15 cellular contexts compared by ENCODE assay signal in the genomic region with DNA sequence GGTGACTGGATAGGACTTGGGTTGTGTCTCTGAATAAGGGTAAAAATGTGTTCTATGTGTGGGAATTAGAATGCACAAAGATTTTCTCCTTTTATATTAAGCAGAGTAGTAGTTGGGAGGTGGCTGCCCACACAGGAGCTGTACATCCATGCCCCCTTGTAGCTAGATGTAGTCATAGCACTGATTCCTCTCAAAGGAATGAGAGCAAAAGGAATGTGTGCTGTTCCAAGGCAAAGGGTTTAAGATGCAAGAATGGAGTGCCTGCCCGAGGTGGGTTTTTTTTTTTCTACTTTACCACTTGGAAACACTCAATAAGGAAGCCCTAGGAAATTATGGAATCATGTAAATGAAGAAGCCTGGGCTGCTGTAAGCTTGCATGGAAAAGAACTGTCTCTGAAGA.
DNase-seq lines count a peak whose midpoint lies in the region; ATAC-seq and TF ChIP-seq lines count a peak whose summit lies in the region.
"Had no signal": no experiment of that assay in that cellular context is flagged by ENCODE, and none has a peak within 500 bp of the region (broad histone marks: within the 10 kb centered on the region; RNA-seq: fewer than 3 reads in every experiment).

No MANE protein-coding gene starts in this region.

- no peaks in the 10 kb centered on the region for H3K27me3 ChIP-seq in aorta (ENCODE audit: control insufficient read depth in 1 of 2, insufficient read depth in 2 of 2, low read length in 1 of 2)
- H3K27me3 ChIP-seq: sigmoid colon had no signal

- H3K4me1 Mint-ChIP-seq in osteocyte (ENCODE audit: unreplicated experiment) = peaks cover 23% of the 10 kb centered on the region
- H3K4me1 Mint-ChIP-seq in activated T-helper 17 cell treated with anti-CD3 and anti-CD28 coated beads, Interleukin-2, amount 50 U/mL, for 72 hours = no peaks in the 10 kb centered on the region
- no peaks in the 10 kb centered on the region for H3K4me1 Mint-ChIP-seq in progenitor cell of endocrine pancreas (ENCODE audit: low read depth)
- H3K4me1 Mint-ChIP-seq: natural killer cell; stimulated activated naive CD8-positive, alpha-beta T cell treated with anti-CD3 and anti-CD28 coated beads, Interleukin-15, amount 100 ng/mL, for 72 hours had no signal

- peak overlapping the region; percentile 88 for H3K27ac Mint-ChIP-seq in osteocyte (ENCODE audit: unreplicated experiment)
- H3K27ac Mint-ChIP-seq in activated T-helper 17 cell treated with anti-CD3 and anti-CD28 coated beads, Interleukin-2, amount 50 U/mL, for 72 hours = no peak overlapping the region
- H3K27ac Mint-ChIP-seq in progenitor cell of endocrine pancreas = no peak overlapping the region
- H3K27ac Mint-ChIP-seq: natural killer cell; stimulated activated naive CD8-positive, alpha-beta T cell treated with anti-CD3 and anti-CD28 coated beads, Interleukin-15, amount 100 ng/mL, for 72 hours had no signal

- H3K9me3 ChIP-seq in aorta (ENCODE audit: control insufficient read depth, low read length) = no peaks in the 10 kb centered on the region
- H3K9me3 ChIP-seq: sigmoid colon had no signal

- 28 to 38% methylated on average over 1 of the region's 1 CpG for WGBS in aorta, 2 donors

- H3K4me3 ChIP-seq in fibroblast of mammary gland (ENCODE audit: control insufficient read depth, low read depth, low read length) (no peak overlapping the region), aorta (ENCODE audit: low read length in 2 of 2) (no peak overlapping the region)
- H3K4me3 ChIP-seq: sigmoid colon had no signal

- no peaks in the 10 kb centered on the region for H3K4me1 ChIP-seq in aorta (ENCODE audit: control insufficient read depth in 1 of 2, insufficient read depth in 2 of 2, low read length in 2 of 2)
- H3K4me1 ChIP-seq: sigmoid colon had no signal

- no peaks in the 10 kb centered on the region for H3K36me3 ChIP-seq in aorta (ENCODE audit: control insufficient read depth in 1 of 2, insufficient read depth in 2 of 2, low read length in 1 of 2)
- H3K36me3 ChIP-seq: sigmoid colon had no signal

- H3K4me3 Mint-ChIP-seq in osteocyte (ENCODE audit: unreplicated experiment) (no peak overlapping the region), progenitor cell of endocrine pancreas (ENCODE audit: low read depth) (no peak overlapping the region)
- no peak overlapping the region for H3K4me3 Mint-ChIP-seq in activated T-helper 17 cell treated with anti-CD3 and anti-CD28 coated beads, Interleukin-2, amount 50 U/mL, for 72 hours
- H3K4me3 Mint-ChIP-seq: natural killer cell; stimulated activated naive CD8-positive, alpha-beta T cell treated with anti-CD3 and anti-CD28 coated beads, Interleukin-15, amount 100 ng/mL, for 72 hours had no signal

- H3K27ac ChIP-seq in aorta (ENCODE audit: low read depth in 1 of 2, low read length in 2 of 2) = no peak overlapping the region
- H3K27ac ChIP-seq: sigmoid colon had no signal

- H3K36me3 Mint-ChIP-seq in osteocyte (ENCODE audit: unreplicated experiment) (no peaks in the 10 kb centered on the region), progenitor cell of endocrine pancreas (ENCODE audit: insufficient read depth) (no peaks in the 10 kb centered on the region)
- no peaks in the 10 kb centered on the region for H3K36me3 Mint-ChIP-seq in activated T-helper 17 cell treated with anti-CD3 and anti-CD28 coated beads, Interleukin-2, amount 50 U/mL, for 72 hours (ENCODE audit: low read depth)
- H3K36me3 Mint-ChIP-seq: natural killer cell had no signal

- DNase-seq in H4 (ENCODE audit: low spot score) (peak; percentile 43), SK-MEL-5 (ENCODE audit: low read depth, low spot score) (peak; percentile 29), fibroblast of mammary gland (ENCODE audit: low read depth) (peak; percentile 40), osteocyte (ENCODE audit: extremely low spot score, unreplicated experiment) (no peak), NOMO-1 treated with dmso at 0.1 percent for 144 hours (lab: John Stamatoyannopoulos, UW; ENCODE audit: unreplicated experiment) (no peak), aorta (no peak), progenitor cell of endocrine pancreas (ENCODE audit: low spot score, unreplicated experiment) (no peak)
- DNase-seq: natural killer cell; NCI-H2029; NCI-H82; sigmoid colon; stimulated activated naive CD8-positive, alpha-beta T cell treated with anti-CD3 and anti-CD28 coated beads, Interleukin-15, amount 100 ng/mL, for 72 hours had no signal

- in situ Hi-C loops in SK-MEL-5 (cut with HindIII; ENCODE audit: low pct_unique_long_range_greater_than_20kb, low sequenced_read_pairs) = no loop called here

- H3K9me3 Mint-ChIP-seq in osteocyte (ENCODE audit: unreplicated experiment) (no peaks in the 10 kb centered on the region), progenitor cell of endocrine pancreas (ENCODE audit: low read depth) (no peaks in the 10 kb centered on the region)
- H3K9me3 Mint-ChIP-seq in activated T-helper 17 cell treated with anti-CD3 and anti-CD28 coated beads, Interleukin-2, amount 50 U/mL, for 72 hours = no peaks in the 10 kb centered on the region
- H3K9me3 Mint-ChIP-seq: stimulated activated naive CD8-positive, alpha-beta T cell treated with anti-CD3 and anti-CD28 coated beads, Interleukin-15, amount 100 ng/mL, for 72 hours had no signal

- TF ChIP-seq CTCF in fibroblast of mammary gland (conservative IDR thresholded peaks at IDR 0.05; ENCODE audit: control insufficient read depth, insufficient read depth, low read depth, low read length) (no peak), osteocyte (IDR thresholded peaks at IDR 0.05) (peak; percentile 65), progenitor cell of endocrine pancreas (IDR thresholded peaks at IDR 0.05; ENCODE audit: unreplicated experiment) (no peak)

- ATAC-seq in aorta (ENCODE audit: low FRiP score) = no peak
- no peak for ATAC-seq in activated T-helper 17 cell treated with anti-CD3 and anti-CD28 coated beads, Interleukin-2, amount 50 U/mL, for 72 hours (replicated peaks)
- ATAC-seq: activated CD4-positive, CD25-positive, alpha-beta regulatory T cell treated with anti-CD3 and anti-CD28 coated beads, Interleukin-2, amount 50 U/mL, for 24 hours; left lobe of liver; natural killer cell; stimulated activated naive CD8-positive, alpha-beta T cell treated with anti-CD3 and anti-CD28 coated beads, Interleukin-15, amount 100 ng/mL, for 72 hours had no signal

- intact Hi-C loops in aorta (cut with DNase I) = no loop called here

- no peaks in the 10 kb centered on the region for H3K27me3 Mint-ChIP-seq in osteocyte (ENCODE audit: unreplicated experiment)
- no peaks in the 10 kb centered on the region for H3K27me3 Mint-ChIP-seq in activated T-helper 17 cell treated with anti-CD3 and anti-CD28 coated beads, Interleukin-2, amount 50 U/mL, for 72 hours
- H3K27me3 Mint-ChIP-seq in progenitor cell of endocrine pancreas = no peaks in the 10 kb centered on the region
- H3K27me3 Mint-ChIP-seq: stimulated activated naive CD8-positive, alpha-beta T cell treated with anti-CD3 and anti-CD28 coated beads, Interleukin-15, amount 100 ng/mL, for 72 hours had no signal

Comparison
In these comparisons a context has a peak if more than half of its experiments do, and no peak if none do; other contexts are left out.
1. DNase-seq: peak in H4 (single experiment), SK-MEL-5 (single experiment) and fibroblast of mammary gland (single experiment); none in osteocyte (single experiment), NOMO-1 treated with dmso at 0.1 percent for 144 hours (single experiment), aorta (0 of 2) and progenitor cell of endocrine pancreas (single experiment).